1 cellular context compared by ENCODE assay signal in genomic region chr12:114263031-114263825, GRCh38.
TF ChIP-seq lines count a peak whose summit lies in the region.

No MANE protein-coding gene starts in this region.

TF ChIP-seq in H1, 55 proteins besides CTCF, POLR2A, EP300 and RAD21:
- no peak for TF ChIP-seq RFX5 (IDR thresholded peaks at IDR 0.05; ENCODE audit: borderline replicate concordance, low read depth, low read length)
- TF ChIP-seq SUZ12 (IDR thresholded peaks at IDR 0.05; ENCODE audit: low read length), result no peak
- TF ChIP-seq JUND (IDR thresholded peaks at IDR 0.05; ENCODE audit: low read length), result no peak
- no peak for TF ChIP-seq CHD7 (IDR thresholded peaks at IDR 0.05; ENCODE audit: insufficient replicate concordance, low read length)
- no peak for TF ChIP-seq PHF8 (conservative IDR thresholded peaks at IDR 0.05; ENCODE audit: low read depth, low read length)
- TF ChIP-seq NANOG (IDR thresholded peaks at IDR 0.05; ENCODE audit: insufficient read depth, low read depth, low read length, poor library complexity, severe bottlenecking), result no peak
- TF ChIP-seq TAF1 (IDR thresholded peaks at IDR 0.05; ENCODE audit: low read depth, low read length), result no peak
- no peak for TF ChIP-seq SRF (IDR thresholded peaks at IDR 0.05; ENCODE audit: low read depth, low read length)
- no peak for TF ChIP-seq TAF7 (optimal IDR thresholded peaks at IDR 0.05; ENCODE audit: borderline replicate concordance, low read depth, low read length)
- no peak for TF ChIP-seq HDAC2 (IDR thresholded peaks at IDR 0.05; ENCODE audit: borderline replicate concordance in 1 of 2, low read depth in 2 of 2, low read length in 2 of 2)
- no peak for TF ChIP-seq MAFK (IDR thresholded peaks at IDR 0.05; ENCODE audit: low read depth, low read length)
- TF ChIP-seq SP2 (IDR thresholded peaks at IDR 0.05; ENCODE audit: low read length), result no peak
- no peak for TF ChIP-seq FOSL1 (IDR thresholded peaks at IDR 0.05; ENCODE audit: insufficient read depth, low read depth, low read length)
- TF ChIP-seq GABPA (IDR thresholded peaks at IDR 0.05; ENCODE audit: borderline replicate concordance, insufficient read depth, low read length), result no peak
- no peak for TF ChIP-seq TCF12 (IDR thresholded peaks at IDR 0.05; ENCODE audit: low read depth, low read length)
- no peak for TF ChIP-seq SIRT6 (IDR thresholded peaks at IDR 0.05; ENCODE audit: low read length)
- no peak for TF ChIP-seq CBX5 (IDR thresholded peaks at IDR 0.05; ENCODE audit: low read depth, low read length)
- TF ChIP-seq GTF2F1 (IDR thresholded peaks at IDR 0.05; ENCODE audit: borderline replicate concordance, low read depth, low read length), result no peak
- no peak for TF ChIP-seq MAX (IDR thresholded peaks at IDR 0.05)
- TF ChIP-seq KDM4A (IDR thresholded peaks at IDR 0.05; ENCODE audit: low read depth, low read length, severe bottlenecking), result no peak
